17 cellular contexts compared by ENCODE assay signal in genomic region chr1:203215573-203215972, GRCh38. TPM values are rescaled to one million over a fixed set of nuclear protein-coding genes. Genes with fewer than 3 reads are reported as not detected.
A peak's percentile ranks its signal among the peaks of the same experiment; 100 is the strongest.
DNase-seq lines count a peak whose midpoint lies in the region; ATAC-seq and TF ChIP-seq lines count a peak whose summit lies in the region.
"Had no signal": no experiment of that assay in that cellular context is flagged by ENCODE, and none has a peak within 500 bp of the region (broad histone marks: within the 10 kb centered on the region; RNA-seq: fewer than 3 reads in every experiment).

No MANE protein-coding gene starts in this region.

- CTCF ChIA-PET in naive thymus-derived CD4-positive, alpha-beta T cell (lab: Charles Lee): interaction anchor here (1.0 to 4.8 kb wide), 4 partner anchors 10 to 175 kb away, joined by 4 to 46 read pairs (median 4); no protein-coding TSS in a partner anchor

- POLR2A ChIA-PET in naive thymus-derived CD4-positive, alpha-beta T cell (lab: Charles Lee): no interaction called here

- intact Hi-C loops in naive thymus-derived CD4-positive, alpha-beta T cell (cut with micrococcal nuclease): loop anchor here in 1 of 2 donors (5.0 kb wide), 1 partner anchor 98 kb away; no protein-coding TSS in a partner anchor

- no peak overlapping the region for H3K27ac ChIP-seq in Karpas-422 (ENCODE audit: low read length)
- H3K27ac ChIP-seq in neutrophil: peak overlapping the region; percentile 85
- H3K27ac ChIP-seq in naive thymus-derived CD4-positive, alpha-beta T cell (ENCODE audit: low read depth, low read length): no peak overlapping the region
- H3K27ac ChIP-seq: upper lobe of left lung had no signal

- no peak overlapping the region for H2AFZ ChIP-seq in Karpas-422 (ENCODE audit: low read length)

- no peak overlapping the region for H3K27ac Mint-ChIP-seq in activated T-helper 17 cell treated with anti-CD3 and anti-CD28 coated beads, Interleukin-2, amount 50 U/mL, for 72 hours
- H3K27ac Mint-ChIP-seq in naive thymus-derived CD4-positive, alpha-beta T cell: no peak overlapping the region
- H3K27ac Mint-ChIP-seq: activated CD8-positive, alpha-beta memory T cell treated with anti-CD3 and anti-CD28 coated beads, Interleukin-2, amount 10 ng/mL, durations not matched to agents 7 days and 5 days; CD4-positive, alpha-beta T cell; natural killer cell treated with Interleukin-12 subunit alpha and Interleukin-12 subunit beta and Interleukin-15 and Interleukin-18, amount 100 ng/mL, for 72 hours had no signal

- H3K27me3 ChIP-seq in Karpas-422 (ENCODE audit: low read length) (no peaks in the 10 kb centered on the region), neutrophil (no peaks in the 10 kb centered on the region)
- peaks cover 0 to 3% of the 10 kb centered on the region in 2 donors for H3K27me3 ChIP-seq in naive thymus-derived CD4-positive, alpha-beta T cell (ENCODE audit: control insufficient read depth in 2 of 2, insufficient read depth in 2 of 2, low read length in 2 of 2)
- H3K27me3 ChIP-seq: upper lobe of left lung had no signal

- no peaks in the 10 kb centered on the region for H3K4me1 Mint-ChIP-seq in activated T-helper 17 cell treated with anti-CD3 and anti-CD28 coated beads, Interleukin-2, amount 50 U/mL, for 72 hours
- H3K4me1 Mint-ChIP-seq in naive thymus-derived CD4-positive, alpha-beta T cell: peaks cover 2 to 8% (median 6%) of the 10 kb centered on the region in 7 donors
- H3K4me1 Mint-ChIP-seq: activated CD8-positive, alpha-beta memory T cell treated with anti-CD3 and anti-CD28 coated beads, Interleukin-2, amount 10 ng/mL, durations not matched to agents 7 days and 5 days had no signal

- peak overlapping the region; percentile 7; the same call in 1 of the 2 replicates for H3K9ac ChIP-seq in Karpas-422 (ENCODE audit: low read length)

- H3K9me3 ChIP-seq in Karpas-422 (ENCODE audit: low read length) (no peaks in the 10 kb centered on the region), neutrophil (no peaks in the 10 kb centered on the region)
- H3K9me3 ChIP-seq in naive thymus-derived CD4-positive, alpha-beta T cell (ENCODE audit: control insufficient read depth in 2 of 3, low read length in 3 of 3): no peaks in the 10 kb centered on the region
- H3K9me3 ChIP-seq: upper lobe of left lung had no signal

- H3K27me3 Mint-ChIP-seq in activated T-helper 17 cell treated with anti-CD3 and anti-CD28 coated beads, Interleukin-2, amount 50 U/mL, for 72 hours: peaks cover 4% of the 10 kb centered on the region
- H3K27me3 Mint-ChIP-seq in naive thymus-derived CD4-positive, alpha-beta T cell: peaks cover 0 to 29% (median 10%) of the 10 kb centered on the region in 5 donors

- no peak overlapping the region for H3K4me3 Mint-ChIP-seq in activated T-helper 17 cell treated with anti-CD3 and anti-CD28 coated beads, Interleukin-2, amount 50 U/mL, for 72 hours
- no peak overlapping the region for H3K4me3 Mint-ChIP-seq in naive thymus-derived CD4-positive, alpha-beta T cell
- H3K4me3 Mint-ChIP-seq: activated CD8-positive, alpha-beta memory T cell treated with anti-CD3 and anti-CD28 coated beads, Interleukin-2, amount 10 ng/mL, durations not matched to agents 7 days and 5 days; CD4-positive, alpha-beta T cell; natural killer cell treated with Interleukin-12 subunit alpha and Interleukin-12 subunit beta and Interleukin-15 and Interleukin-18, amount 100 ng/mL, for 72 hours had no signal

- no peaks in the 10 kb centered on the region for H3K9me3 Mint-ChIP-seq in activated T-helper 17 cell treated with anti-CD3 and anti-CD28 coated beads, Interleukin-2, amount 50 U/mL, for 72 hours
- H3K9me3 Mint-ChIP-seq in naive thymus-derived CD4-positive, alpha-beta T cell: no peaks in the 10 kb centered on the region
- H3K9me3 Mint-ChIP-seq: CD4-positive, alpha-beta T cell; natural killer cell treated with Interleukin-12 subunit alpha and Interleukin-12 subunit beta and Interleukin-15 and Interleukin-18, amount 100 ng/mL, for 72 hours had no signal

- H3K36me3 ChIP-seq in Karpas-422 (ENCODE audit: insufficient read depth, low read length) (no peaks in the 10 kb centered on the region), neutrophil (no peaks in the 10 kb centered on the region)
- no peaks in the 10 kb centered on the region for H3K36me3 ChIP-seq in naive thymus-derived CD4-positive, alpha-beta T cell (ENCODE audit: control insufficient read depth in 2 of 3, insufficient read depth in 3 of 3, low read length in 3 of 3)
- H3K36me3 ChIP-seq: upper lobe of left lung had no signal

- H3K4me3 ChIP-seq in Karpas-422 (ENCODE audit: low read length): no peak overlapping the region
- peak overlapping the region in 1 of 2 experiments; percentile 38 for H3K4me3 ChIP-seq in neutrophil (ENCODE audit: low read depth in 1 of 2, low read length in 1 of 2)
- no peak overlapping the region for H3K4me3 ChIP-seq in naive thymus-derived CD4-positive, alpha-beta T cell (ENCODE audit: low read length)
- H3K4me3 ChIP-seq: upper lobe of left lung had no signal

- H3K4me2 ChIP-seq in Karpas-422 (ENCODE audit: low read depth, low read length, poor library complexity, severe bottlenecking): peak overlapping the region; percentile 4

- H3K79me2 ChIP-seq in Karpas-422 (ENCODE audit: low read length): no peaks in the 10 kb centered on the region

- no peaks in the 10 kb centered on the region; the same call in 1 of the 2 replicates for H4K20me1 ChIP-seq in Karpas-422 (ENCODE audit: insufficient read depth, low read depth, low read length)

- DNase-seq in NCI-H146 (lab: John Stamatoyannopoulos, UW) (peak; percentile 50), NCI-H146 treated with DMSO at 0.1 percent for 48 hours (lab: John Stamatoyannopoulos, UW; ENCODE audit: unreplicated experiment) (no peak), Karpas-422 (no peak), SW480 (ENCODE audit: low spot score) (peak; percentile 28), activated gamma-delta T cell treated with Interleukin-2 at 50 U/mL for 16 hours (no peak)
- DNase-seq in naive thymus-derived CD4-positive, alpha-beta T cell: no peak
- DNase-seq: aorta had no signal

- no peak for TF ChIP-seq CTCF in neutrophil (IDR thresholded peaks at IDR 0.05)

- H3K4me1 ChIP-seq in Karpas-422 (ENCODE audit: low read length) (peaks cover 23% of the 10 kb centered on the region), neutrophil (ENCODE audit: control insufficient read depth in 1 of 2, insufficient read depth in 1 of 2, low read depth in 1 of 2, low read length in 1 of 2) (peaks cover 55 to 59% of the 10 kb centered on the region in 2 experiments)
- H3K4me1 ChIP-seq in naive thymus-derived CD4-positive, alpha-beta T cell (ENCODE audit: control insufficient read depth in 2 of 2, insufficient read depth in 2 of 2, low read length in 2 of 2): no peaks in the 10 kb centered on the region

- no peak for ATAC-seq in activated T-helper 17 cell treated with anti-CD3 and anti-CD28 coated beads, Interleukin-2, amount 50 U/mL, for 72 hours (replicated peaks)
- ATAC-seq in naive thymus-derived CD4-positive, alpha-beta T cell: no peak

- no peaks in the 10 kb centered on the region for H3K9me2 ChIP-seq in Karpas-422 (replicated peaks; ENCODE audit: insufficient read depth, low read length)

- H3K36me3 Mint-ChIP-seq in activated T-helper 17 cell treated with anti-CD3 and anti-CD28 coated beads, Interleukin-2, amount 50 U/mL, for 72 hours (ENCODE audit: low read depth): no peaks in the 10 kb centered on the region
- no peaks in the 10 kb centered on the region for H3K36me3 Mint-ChIP-seq in naive thymus-derived CD4-positive, alpha-beta T cell
- H3K36me3 Mint-ChIP-seq: activated CD8-positive, alpha-beta memory T cell treated with anti-CD3 and anti-CD28 coated beads, Interleukin-2, amount 10 ng/mL, durations not matched to agents 7 days and 5 days; natural killer cell treated with Interleukin-12 subunit alpha and Interleukin-12 subunit beta and Interleukin-15 and Interleukin-18, amount 100 ng/mL, for 72 hours had no signal

RNA-seq across cellular contexts. Expression of gene CHIT1, which starts 13.9 kb away (rescaled TPM):
- 0.89 and 15.2 TPM in 2 replicates for total RNA-seq in Karpas-422 (2014; rRNA removed; shearing (Covaris generic); ENCODE audit: low replicate concordance)
- 1 to 10 TPM; 2.8 to 6.7 TPM for total RNA-seq in activated T-helper 17 cell treated with anti-CD3 and anti-CD28 coated beads, Interleukin-2, amount 50 U/mL, for 72 hours
- 1 to 10 TPM in 4 of 5 experiments, under 1 TPM in 1; 0.76 to 2.2 (median 1.1) TPM for total RNA-seq in naive thymus-derived CD4-positive, alpha-beta T cell
- not detected for polyA plus RNA-seq in naive thymus-derived CD4-positive, alpha-beta T cell
- total RNA-seq: A673, endothelial cell of umbilical vein had no signal
- polyA plus RNA-seq: endothelial cell of umbilical vein had no signal

RNA-seq across cellular contexts. Expression of gene CHI3L1, which starts 29.1 kb away (rescaled TPM):
- 5.4 and 10.1 TPM in 2 replicates for total RNA-seq in Karpas-422 (2014; rRNA removed; shearing (Covaris generic); ENCODE audit: low replicate concordance)
- not detected for total RNA-seq in activated T-helper 17 cell treated with anti-CD3 and anti-CD28 coated beads, Interleukin-2, amount 50 U/mL, for 72 hours
- 1 to 10 TPM in 1 of 5 experiments, under 1 TPM in 1, not detected in 3; 0.32 to 1.3 TPM for total RNA-seq in naive thymus-derived CD4-positive, alpha-beta T cell
- polyA plus RNA-seq in naive thymus-derived CD4-positive, alpha-beta T cell: not detected
- total RNA-seq: A673; activated CD8-positive, alpha-beta memory T cell treated with anti-CD3 and anti-CD28 coated beads, Interleukin-2, amount 10 ng/mL, durations not matched to agents 7 days and 5 days; CD4-positive, alpha-beta T cell; endothelial cell of umbilical vein had no signal
- polyA plus RNA-seq: endothelial cell of umbilical vein had no signal

RNA-seq across cellular contexts. Expression of gene MYBPH, which starts 39.9 kb away (rescaled TPM):
- 52.4 and 62.2 TPM in 2 replicates for total RNA-seq in Karpas-422 (2014; rRNA removed; shearing (Covaris generic); ENCODE audit: low replicate concordance)
- not detected for total RNA-seq in activated T-helper 17 cell treated with anti-CD3 and anti-CD28 coated beads, Interleukin-2, amount 50 U/mL, for 72 hours
- not detected for total RNA-seq in naive thymus-derived CD4-positive, alpha-beta T cell
- not detected for polyA plus RNA-seq in naive thymus-derived CD4-positive, alpha-beta T cell
- total RNA-seq: A673; activated CD8-positive, alpha-beta memory T cell treated with anti-CD3 and anti-CD28 coated beads, Interleukin-2, amount 10 ng/mL, durations not matched to agents 7 days and 5 days; aorta; CD4-positive, alpha-beta T cell; endothelial cell of umbilical vein; lower leg skin; natural killer cell treated with Interleukin-12 subunit alpha and Interleukin-12 subunit beta and Interleukin-15 and Interleukin-18, amount 100 ng/mL, for 72 hours; Right ventricle myocardium inferior had no signal
- polyA plus RNA-seq: aorta, endothelial cell of umbilical vein had no signal

Comparison
In these comparisons a context has a peak if more than half of its experiments do, and no peak if none do; other contexts are left out.
1. DNase-seq: peak in NCI-H146 (single experiment) and SW480 (single experiment); none in NCI-H146 treated with DMSO at 0.1 percent for 48 hours (single experiment), Karpas-422 (single experiment), naive thymus-derived CD4-positive, alpha-beta T cell (0 of 9) and activated gamma-delta T cell treated with Interleukin-2 at 50 U/mL for 16 hours (single experiment).
2. RNA of gene MYBPH, which starts 39.9 kb away (total RNA-seq): 52.4 to 62.2 TPM in Karpas-422; not detected in activated T-helper 17 cell treated with anti-CD3 and anti-CD28 coated beads, Interleukin-2, amount 50 U/mL, for 72 hours and not detected in naive thymus-derived CD4-positive, alpha-beta T cell; every median in the first group is over 10 times any median in the second.